In genomic region chr17:1555618-1556471, GRCh38 we compare ENCODE assay signal across 10 cellular contexts. TPM values are rescaled to one million over a fixed set of nuclear protein-coding genes. Genes with fewer than 3 reads are reported as not detected.
DNase-seq lines count a peak whose midpoint lies in the region; ATAC-seq, FAIRE-seq and TF ChIP-seq lines count a peak whose summit lies in the region.
"Had no signal": no experiment of that assay in that cellular context is flagged by ENCODE, and none has a peak within 500 bp of the region (broad histone marks: within the 10 kb centered on the region; RNA-seq: fewer than 3 reads in every experiment).

No MANE protein-coding gene starts in this region.

- H3K4me3 ChIP-seq in spleen = peak overlapping the region in 2 of 8 donors; percentile 5 to 35

- H3K4me1 ChIP-seq in spleen = peaks cover 15 to 75% (median 57%) of the 10 kb centered on the region in 6 donors

- peak overlapping the region; percentile 6 to 86 (median 48) for H3K27ac ChIP-seq in spleen

- peaks cover 12% of the 10 kb centered on the region for H3K27me3 Mint-ChIP-seq in endothelial cell (ENCODE audit: unreplicated experiment)
- H3K27me3 Mint-ChIP-seq in immature natural killer cell (ENCODE audit: low read depth in 3 of 3) = peaks cover 0 to 5% (median 0%) of the 10 kb centered on the region in 3 donors

- H3K9me3 Mint-ChIP-seq in endothelial cell (ENCODE audit: unreplicated experiment) (no peaks in the 10 kb centered on the region), immature natural killer cell (no peaks in the 10 kb centered on the region)

- 32 to 47% (median 40%) methylated on average over 15 of the region's 15 CpGs for WGBS in spleen, 5 donors

- H3K9me3 ChIP-seq in spleen = no peaks in the 10 kb centered on the region

- FAIRE-seq in GM12892 (lab: Jason Lieb, UNC) = peak; percentile 89

- peak overlapping the region; percentile 84 for H3K27ac Mint-ChIP-seq in endothelial cell (ENCODE audit: unreplicated experiment)
- peak overlapping the region in 3 of 6 donors; percentile 23 to 64 (median 58) for H3K27ac Mint-ChIP-seq in immature natural killer cell

- H3K36me3 ChIP-seq in spleen = peaks cover 0 to 67% (median 18%) of the 10 kb centered on the region in 6 donors

- TF ChIP-seq CTCF in endothelial cell (IDR thresholded peaks at IDR 0.05; ENCODE audit: unreplicated experiment) (no peak), spleen (IDR thresholded peaks at IDR 0.05 in 8 of 11, conservative IDR thresholded peaks at IDR 0.05 in 3 of 11) (no peak)

- DNase-seq in GM12892 (ENCODE audit: insufficient read length) (peak; percentile 44), NOMO-1 (lab: John Stamatoyannopoulos, UW; ENCODE audit: unreplicated experiment in 2 of 2) (peak; percentile 79 to 91), endothelial cell (ENCODE audit: low spot score) (no peak), spleen (peak; percentile 88), DMS153 (lab: John Stamatoyannopoulos, UW) (no peak), AG20443 (ENCODE audit: low spot score) (no peak), immature natural killer cell (no peak)
- DNase-seq: activated CD4-positive, alpha-beta T cell treated with anti-CD3 and anti-CD28 coated beads, Interleukin-2, amount 50 U/mL, for 4 hours; NCI-H1417 had no signal

- peak overlapping the region; percentile 53 for H3K4me3 Mint-ChIP-seq in endothelial cell (ENCODE audit: unreplicated experiment)
- no peak overlapping the region for H3K4me3 Mint-ChIP-seq in immature natural killer cell

- TF ChIP-seq POLR2A in GM12892 (IDR thresholded peaks at IDR 0.05; ENCODE audit: low read depth, low read length) = no peak
- TF ChIP-seq POLR2A in spleen (IDR thresholded peaks at IDR 0.05) = no peak

- H3K4me1 Mint-ChIP-seq in endothelial cell (ENCODE audit: unreplicated experiment) (peaks cover 74% of the 10 kb centered on the region), immature natural killer cell (peaks cover 19 to 39% of the 10 kb centered on the region in 2 donors)

- no peak for ATAC-seq in GM18870 (IDR thresholded peaks at IDR 0.05; ENCODE audit: unreplicated experiment)

- intact Hi-C loops in spleen (cut with DNase I; ENCODE audit: low total_unique reads) = no loop called here

- no peaks in the 10 kb centered on the region for H3K27me3 ChIP-seq in spleen (replicated peaks in 1 of 7)

- H3K36me3 Mint-ChIP-seq in endothelial cell (ENCODE audit: low read depth, unreplicated experiment) = peaks cover 46% of the 10 kb centered on the region
- H3K36me3 Mint-ChIP-seq in immature natural killer cell = peaks cover under 1 to 13% (median 9%) of the 10 kb centered on the region in 3 donors

RNA-seq across cellular contexts. Expression of gene PITPNA, which starts 6.7 kb away (rescaled TPM):
- polyA plus RNA-seq in GM12892 (2012; ENCODE audit: missing spikeins) = 53.9 TPM
- 215 TPM for total RNA-seq in endothelial cell (ENCODE audit: unreplicated experiment)
- 10 to 100 TPM; 47.3 to 88.0 (median 68.9) TPM for total RNA-seq in spleen
- 10 to 100 TPM; 17.0 to 29.6 (median 17.1) TPM for polyA plus RNA-seq in spleen
- polyA plus RNA-seq in immature natural killer cell = 10 to 100 TPM; 33.6 to 41.5 (median 37.6) TPM

RNA-seq across cellular contexts. Expression of gene INPP5K, which starts 39.4 kb away (rescaled TPM):
- 10.1 TPM for polyA plus RNA-seq in GM12892 (2012; ENCODE audit: missing spikeins)
- total RNA-seq in endothelial cell (ENCODE audit: unreplicated experiment) (40.9 TPM), spleen (100 to 1,000 TPM in 1 of 7 donors, 10 to 100 TPM in 6; 43.1 to 107 (median 55.2) TPM)
- polyA plus RNA-seq in spleen (10 to 100 TPM; 22.3 to 35.8 (median 23.4) TPM), immature natural killer cell (100 to 1,000 TPM; 113 to 161 (median 120) TPM)

Comparison
In these comparisons a context has a peak if more than half of its experiments do, and no peak if none do; other contexts are left out.
1. DNase-seq: peak in GM12892 (single experiment), NOMO-1 (2 of 2) and spleen (single experiment); none in endothelial cell (single experiment), DMS153 (single experiment), AG20443 (single experiment) and immature natural killer cell (0 of 3).